16 cellular contexts compared by ENCODE assay signal in genomic region chr3:31634485-31634884, GRCh38.
DNase-seq lines count a peak whose midpoint lies in the region; ATAC-seq, FAIRE-seq and TF ChIP-seq lines count a peak whose summit lies in the region.
"Had no signal": no experiment of that assay in that cellular context is flagged by ENCODE, and none has a peak within 500 bp of the region (broad histone marks: within the 10 kb centered on the region; RNA-seq: fewer than 3 reads in every experiment).

No MANE protein-coding gene starts in this region.

- DNase-seq in MCF 10A (ENCODE audit: unreplicated experiment): peak; percentile 54
- DNase-seq in breast epithelium (ENCODE audit: low spot score in 2 of 2): no peak
- no peak for DNase-seq in T-cell
- DNase-seq in fibroblast of the conjunctiva (ENCODE audit: low read depth): peak; percentile 72
- DNase-seq in stimulated activated CD4-positive, alpha-beta T cell treated with anti-CD3 and anti-CD28 coated beads, Interleukin-4, amount 100 ng/mL, for 4 hours: no peak
- no peak for DNase-seq in GM19240 (ENCODE audit: insufficient read length, low spot score)
- no peak for DNase-seq in GM19239 (ENCODE audit: insufficient read length, low spot score)
- DNase-seq in DMS114 treated with DMSO at 0.1 percent for 48 hours (lab: John Stamatoyannopoulos, UW; ENCODE audit: unreplicated experiment): no peak
- DNase-seq: activated CD4-positive, alpha-beta T cell treated with anti-CD3 and anti-CD28 coated beads, Interleukin-2, amount 50 U/mL, for 4 hours; BE2C; effector CD4-positive, alpha-beta T cell; GF-D8; hippocampal formation; Kasumi-1; NCI-H2107; ovary had no signal

- no peaks in the 10 kb centered on the region for H3K4me1 ChIP-seq in breast epithelium
- H3K4me1 ChIP-seq: BE2C had no signal

- no peak for ATAC-seq in T-cell (replicated peaks in 1 of 4)

- H3K9me3 Mint-ChIP-seq in MCF 10A (ENCODE audit: unreplicated experiment) (no peaks in the 10 kb centered on the region), T-cell (no peaks in the 10 kb centered on the region)

- H3K27ac ChIP-seq in breast epithelium: no peak overlapping the region
- H3K27ac ChIP-seq: ovary had no signal

- no peak overlapping the region for H3K4me3 Mint-ChIP-seq in MCF 10A (ENCODE audit: unreplicated experiment)
- H3K4me3 Mint-ChIP-seq in T-cell: no peak overlapping the region

- FAIRE-seq in GM19239 (lab: Jason Lieb, UNC): no peak

- BruUV-seq in MCF 10A (replicated peaks; lab: Mats Ljungman, UMichigan): no TSS peak

- no peak overlapping the region for H3K4me3 ChIP-seq in breast epithelium
- H3K4me3 ChIP-seq: ovary had no signal

- H3K36me3 Mint-ChIP-seq in MCF 10A (ENCODE audit: insufficient read depth, unreplicated experiment): peaks cover 57% of the 10 kb centered on the region
- H3K36me3 Mint-ChIP-seq in T-cell: peaks cover 46% of the 10 kb centered on the region

- H3K4me1 Mint-ChIP-seq in MCF 10A (ENCODE audit: insufficient read depth, unreplicated experiment) (peaks cover 6% of the 10 kb centered on the region), T-cell (peaks cover 44 to 52% (median 52%) of the 10 kb centered on the region in 3 donors)

- no peak for TF ChIP-seq POLR2A in breast epithelium (IDR thresholded peaks at IDR 0.05)

- H3K36me3 ChIP-seq in breast epithelium: peaks cover 3% of the 10 kb centered on the region
- H3K36me3 ChIP-seq: BE2C, ovary had no signal

- H3K27ac Mint-ChIP-seq in MCF 10A (ENCODE audit: low read depth, unreplicated experiment): no peak overlapping the region
- H3K27ac Mint-ChIP-seq in T-cell: peak overlapping the region; percentile 61 to 87

- CTCF ChIA-PET in MCF 10A (lab: Yijun Ruan, JAX) (interaction anchor here (0.6 kb wide), 1 partner anchor 277 kb away, joined by 3 read pairs; no protein-coding TSS in a partner anchor), T-cell (lab: Charles Lee) (no interaction called here)

- H3K27me3 ChIP-seq in breast epithelium: no peaks in the 10 kb centered on the region
- H3K27me3 ChIP-seq: BE2C, ovary had no signal

- POLR2A ChIA-PET in MCF 10A (lab: Yijun Ruan, JAX): interaction anchor here (0.7 to 1.4 kb wide), 3 partner anchors 10 to 143 kb away, joined by 3 to 5 read pairs (median 3); no protein-coding TSS in a partner anchor
- POLR2A ChIA-PET in T-cell (lab: Charles Lee): interaction anchor here in 1 of 2 donors (0.6 to 0.7 kb wide), 2 partner anchors 89 to 676 kb away, joined by 3 to 5 read pairs; no protein-coding TSS in a partner anchor

- intact Hi-C loops in MCF 10A (cut with micrococcal nuclease) (no loop called here), breast epithelium (cut with DNase I; ENCODE audit: low total_unique reads) (no loop called here)

- H3K9me3 ChIP-seq in breast epithelium: no peaks in the 10 kb centered on the region
- H3K9me3 ChIP-seq: BE2C, ovary had no signal

- TF ChIP-seq CTCF in MCF 10A (IDR thresholded peaks at IDR 0.05; ENCODE audit: unreplicated experiment) (no peak), breast epithelium (IDR thresholded peaks at IDR 0.05) (no peak)

- no peaks in the 10 kb centered on the region for H3K27me3 Mint-ChIP-seq in MCF 10A (ENCODE audit: insufficient read depth, unreplicated experiment)
- H3K27me3 Mint-ChIP-seq in T-cell: no peaks in the 10 kb centered on the region

Comparison
In these comparisons a context has a peak if more than half of its experiments do, and no peak if none do; other contexts are left out.
1. DNase-seq: peak in MCF 10A (single experiment) and fibroblast of the conjunctiva (single experiment); none in breast epithelium (0 of 2), T-cell (0 of 34), stimulated activated CD4-positive, alpha-beta T cell treated with anti-CD3 and anti-CD28 coated beads, Interleukin-4, amount 100 ng/mL, for 4 hours (0 of 2), GM19240 (single experiment), GM19239 (single experiment) and DMS114 treated with DMSO at 0.1 percent for 48 hours (single experiment).